ENCODE assay signal across 8 cellular contexts in genomic region chr3:128487813-128488635, GRCh38. TPM values are rescaled to one million over a fixed set of nuclear protein-coding genes. Genes with fewer than 3 reads are reported as not detected.
A peak's percentile ranks its signal among the peaks of the same experiment; 100 is the strongest.
DNase-seq lines count a peak whose midpoint lies in the region; ATAC-seq, FAIRE-seq and TF ChIP-seq lines count a peak whose summit lies in the region.

No MANE protein-coding gene starts in this region.

- RAD21 ChIA-PET in GM12878 (lab: Charles Lee; ENCODE audit: unreplicated experiment), result no interaction called here

- no peak for TF ChIP-seq RAD21 in GM12878 (IDR thresholded peaks at IDR 0.05; ENCODE audit: insufficient read depth, low read depth, low read length)

- SMC1A ChIA-PET in GM12878 (lab: Charles Lee; ENCODE audit: uncharacterized antibody, unreplicated experiment), result no interaction called here

- no peaks in the 10 kb centered on the region for H3K79me2 ChIP-seq in GM12878 (ENCODE audit: control insufficient read depth, insufficient read depth, low read length)
- no peaks in the 10 kb centered on the region for H3K79me2 ChIP-seq in hepatocyte
- no peaks in the 10 kb centered on the region for H3K79me2 ChIP-seq in OCI-LY7 (ENCODE audit: insufficient read depth, low read depth, low read length)

- BruUV-seq in GM12878 (replicated peaks; lab: Mats Ljungman, UMichigan) (no TSS peak), OCI-LY7 (replicated peaks; lab: Mats Ljungman, UMichigan) (no TSS peak)

- FAIRE-seq in D721Med (lab: Jason Lieb, UNC) (no peak), GM12878 (lab: Jason Lieb, UNC) (no peak)

- WGBS in GM12878 (ENCODE audit: insufficient coverage, insufficient replicate concordance, low lambda C conversion rate, missing lambda C conversion rate), result 18% methylated on average over 55 of the region's 68 CpGs
- WGBS in hepatocyte (ENCODE audit: low lambda C conversion rate, missing lambda C conversion rate), result 5% methylated on average over 50 of the region's 68 CpGs

- H3K9ac ChIP-seq in NT2/D1 (ENCODE audit: insufficient read length, low read depth) (peak overlapping the region; percentile 90), GM12878 (ENCODE audit: control insufficient read depth, insufficient read depth, low read length) (no peak overlapping the region)

- H3K27me3 ChIP-seq in NT2/D1 (ENCODE audit: insufficient read depth, insufficient read length) (peaks cover 89% of the 10 kb centered on the region), GM12878 (replicated peaks in 1 of 2; ENCODE audit: control insufficient read depth in 2 of 2, insufficient read depth in 2 of 2, low read length in 1 of 2) (peaks cover 26 to 48% of the 10 kb centered on the region in 2 experiments), hepatocyte (peaks cover 96% of the 10 kb centered on the region)

- in situ Hi-C loops in GM12878 (cut with MboI), result no loop called here

- no peak overlapping the region for H3K27ac ChIP-seq in GM12878 (ENCODE audit: control insufficient read depth, insufficient read depth)
- no peak overlapping the region for H3K27ac ChIP-seq in hepatocyte
- no peak overlapping the region for H3K27ac ChIP-seq in OCI-LY7 (ENCODE audit: low read depth, low read length, poor library complexity, severe bottlenecking)

- TF ChIP-seq CTCF in D721Med (IDR thresholded peaks at IDR 0.05; ENCODE audit: insufficient read depth, missing control alignments), result no peak
- no peak for TF ChIP-seq CTCF in GM12878 (IDR thresholded peaks at IDR 0.05 in 2 of 3, conservative IDR thresholded peaks at IDR 0.05 in 1 of 3; ENCODE audit: control insufficient read depth in 2 of 3, extremely low read depth in 1 of 3, insufficient read depth in 1 of 3, low read depth in 3 of 3, low read length in 3 of 3)
- TF ChIP-seq CTCF in hepatocyte (IDR thresholded peaks at IDR 0.05; ENCODE audit: poor library complexity), result no peak
- TF ChIP-seq CTCF in OCI-LY7 (conservative IDR thresholded peaks at IDR 0.05; ENCODE audit: low read length), result no peak

- H2AFZ ChIP-seq in GM12878 (ENCODE audit: control insufficient read depth, low read depth, low read length) (no peak overlapping the region), hepatocyte (peak overlapping the region; percentile 0), OCI-LY7 (ENCODE audit: low read length) (no peak overlapping the region)

- TF ChIP-seq POLR2A in GM12878 (IDR thresholded peaks at IDR 0.05; ENCODE audit: low read depth, low read length), result no peak

- H3K4me1 ChIP-seq in NT2/D1 (ENCODE audit: insufficient read depth, insufficient read length) (peaks cover 44% of the 10 kb centered on the region), GM12878 (ENCODE audit: control insufficient read depth, insufficient read depth, low read length) (no peaks in the 10 kb centered on the region), hepatocyte (ENCODE audit: insufficient read depth) (peaks cover 51% of the 10 kb centered on the region), OCI-LY7 (ENCODE audit: insufficient read depth, low read length, poor library complexity, severe bottlenecking) (no peaks in the 10 kb centered on the region)

- H3K4me3 ChIP-seq in NT2/D1 (ENCODE audit: insufficient read length, low read depth) (peak overlapping the region; percentile 78), GM12878 (no peak overlapping the region; the same call in 1 of the 2 replicates), hepatocyte (peak overlapping the region; percentile 34), OCI-LY7 (ENCODE audit: low read depth, low read length, poor library complexity, severe bottlenecking) (no peak overlapping the region)

- H3K36me3 ChIP-seq in NT2/D1 (ENCODE audit: insufficient read depth, insufficient read length, low read length), result peaks cover 6% of the 10 kb centered on the region
- no peaks in the 10 kb centered on the region for H3K36me3 ChIP-seq in GM12878 (ENCODE audit: control insufficient read depth in 2 of 2, insufficient read depth in 2 of 2, low read length in 1 of 2)
- no peaks in the 10 kb centered on the region for H3K36me3 ChIP-seq in hepatocyte (replicated peaks; ENCODE audit: insufficient read depth, low read depth)
- no peaks in the 10 kb centered on the region for H3K36me3 ChIP-seq in OCI-LY7 (ENCODE audit: insufficient read depth, low read length)

- no peaks in the 10 kb centered on the region for H3K9me2 ChIP-seq in hepatocyte (replicated peaks; ENCODE audit: insufficient read depth)
- no peaks in the 10 kb centered on the region for H3K9me2 ChIP-seq in OCI-LY7 (ENCODE audit: insufficient read depth, low read length)

- intact Hi-C loops in GM12878 (cut with micrococcal nuclease; ENCODE audit: unreplicated experiment) (no loop called here), posterior vena cava (cut with DNase I) (no loop called here), OCI-LY7 (cut with micrococcal nuclease; ENCODE audit: unreplicated experiment) (no loop called here)

- no peaks in the 10 kb centered on the region for H3K9me3 ChIP-seq in NT2/D1 (ENCODE audit: insufficient read depth, low read length)
- no peaks in the 10 kb centered on the region for H3K9me3 ChIP-seq in GM12878 (replicated peaks; ENCODE audit: control insufficient read depth, insufficient read depth, low read length)
- no peaks in the 10 kb centered on the region for H3K9me3 ChIP-seq in hepatocyte (ENCODE audit: low read depth)
- no peaks in the 10 kb centered on the region for H3K9me3 ChIP-seq in OCI-LY7 (ENCODE audit: low read length)

- DNase-seq in D721Med (ENCODE audit: insufficient read length, low spot score) (peak; percentile 86), HPDE6-E6E7 (ENCODE audit: extremely low spot score) (peak; percentile 75), NT2/D1 (ENCODE audit: low read depth, low spot score) (peak; percentile 76), GM12878 (ENCODE audit: low read depth, low spot score) (no peak), hepatocyte (ENCODE audit: low spot score) (peak; percentile 85), posterior vena cava (ENCODE audit: low spot score) (peak; percentile 92), OCI-LY7 (ENCODE audit: low spot score) (no peak)

- H4K20me1 ChIP-seq in GM12878 (ENCODE audit: control insufficient read depth, insufficient read depth), result no peaks in the 10 kb centered on the region; the same call in none of the 2 replicates
- no peaks in the 10 kb centered on the region for H4K20me1 ChIP-seq in hepatocyte (ENCODE audit: insufficient read depth, poor library complexity, severe bottlenecking)
- H4K20me1 ChIP-seq in OCI-LY7 (ENCODE audit: insufficient read depth, low read length), result no peaks in the 10 kb centered on the region; the same call in 1 of the 2 replicates

- TF ChIP-seq EP300 in GM12878 (IDR thresholded peaks at IDR 0.05; ENCODE audit: borderline replicate concordance in 1 of 2, control insufficient read depth in 1 of 2, low read depth in 2 of 2, low read length in 2 of 2), result no peak

- POLR2A ChIA-PET in GM12878 (lab: Charles Lee) (no interaction called here), OCI-LY7 (lab: Charles Lee) (no interaction called here)

- CTCF ChIA-PET in GM12878 (lab: Yijun Ruan, JAX), result no interaction called here
- CTCF ChIA-PET in OCI-LY7 (lab: Charles Lee; ENCODE audit: unreplicated experiment), result no interaction called here

- H3K4me2 ChIP-seq in GM12878 (ENCODE audit: control insufficient read depth, insufficient read depth) (peak overlapping the region; percentile 84), hepatocyte (peak overlapping the region; percentile 95), OCI-LY7 (ENCODE audit: low read length) (no peak overlapping the region)

- ATAC-seq in GM12878 (peak; percentile 68), GM19023 (IDR thresholded peaks at IDR 0.05; ENCODE audit: unreplicated experiment) (no peak)

TF ChIP-seq in GM12878, 131 proteins besides CTCF, POLR2A, EP300 and RAD21 (continues in another document):
- no peak for TF ChIP-seq NRF1 (conservative IDR thresholded peaks at IDR 0.05; ENCODE audit: low read depth, low read length)

RNA-seq across cellular contexts. Expression of gene GATA2, which starts 5.0 kb away (rescaled TPM):
- not detected in 2 replicates for total RNA-seq in GM12878 (2013; cell fraction: nucleolus; rRNA removed)
- not detected in 2 replicates for total RNA-seq in GM12878 (2014; rRNA removed)
- total RNA-seq in GM12878 (2014; rRNA removed; fragmentation: Illumina TruSeq; extraction: Trizol), result not detected in 2 replicates
- 0.13 and 0.56 TPM in 2 replicates for total RNA-seq in GM12878 (2021)
- not detected for polyA plus RNA-seq in GM12878 (2011; ENCODE audit: low read depth)
- not detected in 2 replicates for polyA plus RNA-seq in GM12878 (2011; rRNA removed)
- not detected in 2 replicates for polyA plus RNA-seq in GM12878 (2011; cell fraction: cytosol; rRNA removed)
- polyA plus RNA-seq in GM12878 (2011; cell fraction: nucleus; rRNA removed), result not detected in 2 replicates
- polyA plus RNA-seq in GM12878 (2012), result 0.06 TPM in 1 of 2 replicates, not detected in the other
- polyA plus RNA-seq in GM12878 (2014; fragmentation: Illumina TruSeq; extraction: Trizol), result not detected in 2 replicates
- polyA plus RNA-seq in GM12878 (2014; fragmentation: Nextera tagmentation; extraction: Ambion mirVana), result not detected
- polyA plus RNA-seq in GM12878 (2014; rRNA removed), result not detected in 2 replicates
- polyA plus RNA-seq in GM12878 (2016; fragmentation: Nextera tagmentation; extraction: Ambion mirVana), result not detected
- polyA minus RNA-seq in GM12878 (2011; rRNA and poly(A)+ RNA removed), result not detected in 2 replicates
- polyA minus RNA-seq in GM12878 (2011; cell fraction: cytosol; rRNA and poly(A)+ RNA removed), result 0.67 and 1.8 TPM in 2 replicates
- polyA minus RNA-seq in GM12878 (2011; cell fraction: nucleus; rRNA and poly(A)+ RNA removed), result 0.29 TPM in 1 of 2 replicates, not detected in the other
- total RNA-seq in hepatocyte, result 0.88 and 2.6 TPM in 2 replicates
- 2.4 and 3.5 TPM in 2 replicates for polyA plus RNA-seq in hepatocyte
- total RNA-seq in posterior vena cava, result 10 to 100 TPM; 11.6 to 11.9 TPM
- not detected in 2 replicates for total RNA-seq in OCI-LY7 (2014; rRNA removed; shearing (Covaris generic))
- total RNA-seq in OCI-LY7 (2022), result not detected in 2 replicates

RNA-seq across cellular contexts. Expression of gene DNAJB8, which starts 21.3 kb away (rescaled TPM):
- not detected in 2 replicates for total RNA-seq in GM12878 (2013; cell fraction: nucleolus; rRNA removed)
- total RNA-seq in GM12878 (2014; rRNA removed), result not detected in 2 replicates
- not detected in 2 replicates for total RNA-seq in GM12878 (2014; rRNA removed; fragmentation: Illumina TruSeq; extraction: Trizol)
- not detected in 2 replicates for total RNA-seq in GM12878 (2021)
- polyA plus RNA-seq in GM12878 (2011; ENCODE audit: low read depth), result not detected
- polyA plus RNA-seq in GM12878 (2011; rRNA removed), result not detected in 2 replicates
- not detected in 2 replicates for polyA plus RNA-seq in GM12878 (2011; cell fraction: cytosol; rRNA removed)
- polyA plus RNA-seq in GM12878 (2011; cell fraction: nucleus; rRNA removed), result not detected in 2 replicates
- polyA plus RNA-seq in GM12878 (2012), result not detected in 2 replicates
- polyA plus RNA-seq in GM12878 (2014; fragmentation: Illumina TruSeq; extraction: Trizol), result not detected in 2 replicates
- polyA plus RNA-seq in GM12878 (2014; fragmentation: Nextera tagmentation; extraction: Ambion mirVana), result not detected
- polyA plus RNA-seq in GM12878 (2014; rRNA removed), result not detected in 2 replicates
- not detected for polyA plus RNA-seq in GM12878 (2016; fragmentation: Nextera tagmentation; extraction: Ambion mirVana)
- polyA minus RNA-seq in GM12878 (2011; rRNA and poly(A)+ RNA removed), result not detected in 2 replicates
- not detected in 2 replicates for polyA minus RNA-seq in GM12878 (2011; cell fraction: cytosol; rRNA and poly(A)+ RNA removed)
- not detected in 2 replicates for polyA minus RNA-seq in GM12878 (2011; cell fraction: nucleus; rRNA and poly(A)+ RNA removed)
- total RNA-seq in hepatocyte, result not detected in 2 replicates
- not detected in 2 replicates for polyA plus RNA-seq in hepatocyte
- not detected for total RNA-seq in posterior vena cava
- total RNA-seq in OCI-LY7 (2014; rRNA removed; shearing (Covaris generic)), result not detected in 2 replicates
- not detected in 2 replicates for total RNA-seq in OCI-LY7 (2022)

Comparison
In these comparisons a context has a peak if more than half of its experiments do, and no peak if none do; other contexts are left out.
1. DNase-seq: peak in D721Med (single experiment), HPDE6-E6E7 (single experiment), NT2/D1 (single experiment), hepatocyte (single experiment) and posterior vena cava (single experiment); none in GM12878 (single experiment) and OCI-LY7 (single experiment).
2. H3K4me3 ChIP-seq: peak in NT2/D1 (single experiment) and hepatocyte (single experiment); none in GM12878 (single experiment) and OCI-LY7 (single experiment).